Comparison of ENCODE assay signal across 33 cellular contexts in genomic region chr5:144150996-144151395, GRCh38. TPM values are rescaled to one million over a fixed set of nuclear protein-coding genes. Genes with fewer than 3 reads are reported as not detected.
DNase-seq lines count a peak whose midpoint lies in the region; ATAC-seq and TF ChIP-seq lines count a peak whose summit lies in the region.
"Had no signal": no experiment of that assay in that cellular context is flagged by ENCODE, and none has a peak within 500 bp of the region (broad histone marks: within the 10 kb centered on the region; RNA-seq: fewer than 3 reads in every experiment).

No MANE protein-coding gene starts in this region.

- no peaks in the 10 kb centered on the region for H3K9me3 Mint-ChIP-seq in nephron
- H3K9me3 Mint-ChIP-seq: activated CD4-positive, alpha-beta T cell treated with anti-CD3 and anti-CD28 coated beads, Interleukin-2, amount 10 ng/mL, durations not matched to agents 24 days and 14 days; activated naive CD4-positive, alpha-beta T cell treated with anti-CD3 and anti-CD28 coated beads, Interleukin-2, amount 50 U/mL, for 72 hours; mesothelial cell of epicardium; naive B cell had no signal

- H3K27ac Mint-ChIP-seq in nephron = peak overlapping the region in 2 of 3 experiments; percentile 5 to 61
- H3K27ac Mint-ChIP-seq: activated CD4-positive, alpha-beta T cell treated with anti-CD3 and anti-CD28 coated beads, Interleukin-2, amount 10 ng/mL, durations not matched to agents 24 days and 14 days; activated naive CD4-positive, alpha-beta T cell treated with anti-CD3 and anti-CD28 coated beads, Interleukin-2, amount 50 U/mL, for 72 hours; CD4-positive, CD25-positive, alpha-beta regulatory T cell; mesothelial cell of epicardium; progenitor cell of endocrine pancreas had no signal

- peaks cover 2 to 9% of the 10 kb centered on the region in 2 donors for H3K4me1 ChIP-seq in gastrocnemius medialis
- H3K4me1 ChIP-seq: colonic mucosa, tibial nerve had no signal

- in situ Hi-C loops in brain microvascular endothelial cell (cut with HindIII; ENCODE audit: low pct_ligation_motif_present, low sequenced_read_pairs) = no loop called here
- in situ Hi-C loops in gastrocnemius medialis (cut with MboI; ENCODE audit: low sequenced_read_pairs in 4 of 4) = loop anchor here in 1 of 4 donors (25.0 kb wide), 1 partner anchor 1239 kb away; no protein-coding TSS in a partner anchor

- no peaks in the 10 kb centered on the region for H3K27me3 Mint-ChIP-seq in nephron (ENCODE audit: low read depth)
- H3K27me3 Mint-ChIP-seq: CD4-positive, CD25-positive, alpha-beta regulatory T cell; naive B cell; progenitor cell of endocrine pancreas had no signal

- no peak for TF ChIP-seq CTCF in brain microvascular endothelial cell (IDR thresholded peaks at IDR 0.05; ENCODE audit: low read depth, low read length, missing control alignments)
- TF ChIP-seq CTCF in nephron (IDR thresholded peaks at IDR 0.05; ENCODE audit: unreplicated experiment in 3 of 3) = no peak
- TF ChIP-seq CTCF in gastrocnemius medialis (IDR thresholded peaks at IDR 0.05 in 4 of 5, conservative IDR thresholded peaks at IDR 0.05 in 1 of 5) = no peak

- no peak for TF ChIP-seq POLR2A in gastrocnemius medialis (IDR thresholded peaks at IDR 0.05)

- H3K9me3 ChIP-seq in gastrocnemius medialis = no peaks in the 10 kb centered on the region
- H3K9me3 ChIP-seq: colonic mucosa, MG63, tibial nerve had no signal

- H3K27me3 ChIP-seq in brain microvascular endothelial cell (replicated peaks) (no peaks in the 10 kb centered on the region), gastrocnemius medialis (no peaks in the 10 kb centered on the region)
- H3K27me3 ChIP-seq: colonic mucosa, MG63, tibial nerve had no signal

- no peak for ATAC-seq in gastrocnemius medialis
- ATAC-seq in GM18502 (IDR thresholded peaks at IDR 0.05; ENCODE audit: poor library complexity, unreplicated experiment) = no peak
- ATAC-seq: activated naive CD4-positive, alpha-beta T cell treated with anti-CD3 and anti-CD28 coated beads, Interleukin-2, amount 50 U/mL, for 72 hours; sciatic nerve had no signal

- DNase-seq in EL (peak; percentile 68), M059J (ENCODE audit: low read depth) (peak; percentile 64), brain microvascular endothelial cell (peak; percentile 29), NCI-H82 (lab: John Stamatoyannopoulos, UW) (no peak), gastrocnemius medialis (no peak), C1 segment of cervical spinal cord (lab: John Stamatoyannopoulos, UW) (no peak)
- DNase-seq: activated CD4-positive, alpha-beta T cell treated with anti-CD3 and anti-CD28 coated beads, Interleukin-2, amount 10 ng/mL, durations not matched to agents 24 days and 14 days; activated CD8-positive, alpha-beta memory T cell treated with anti-CD3 and anti-CD28 coated beads for 24 hours; activated effector memory CD4-positive, alpha-beta T cell treated with Interleukin-2 at 50 U/mL for 16 hours; activated T-cell treated with anti-CD3 and anti-CD28 coated beads for 4 hours; Calu3; CD4-positive, CD25-positive, alpha-beta regulatory T cell; colonic mucosa; DMS79; effector CD4-positive, alpha-beta T cell; islet precursor cell; KBM-7; MG63; naive B cell; NCI-H1105 treated with DMSO at 0.1 percent for 48 hours; NCI-H1930; NCI-H526 treated with DMSO at 0.1 percent for 48 hours; SHP77; stimulated activated CD4-positive, alpha-beta T cell treated with anti-CD3 and anti-CD28 coated beads, Interleukin-12 subunit alpha, Interleukin-12 subunit beta, amount 100 ng/mL, for 4 hours; stimulated activated CD4-positive, alpha-beta T cell treated with anti-CD3 and anti-CD28 coated beads, Interleukin-4, amount 100 ng/mL, for 1 hour; T1000 had no signal

- H3K4me1 Mint-ChIP-seq in nephron = no peaks in the 10 kb centered on the region
- H3K4me1 Mint-ChIP-seq: activated CD4-positive, alpha-beta T cell treated with anti-CD3 and anti-CD28 coated beads, Interleukin-2, amount 10 ng/mL, durations not matched to agents 24 days and 14 days; CD4-positive, CD25-positive, alpha-beta regulatory T cell; naive B cell had no signal

- no peaks in the 10 kb centered on the region for H3K36me3 ChIP-seq in brain microvascular endothelial cell (replicated peaks)
- H3K36me3 ChIP-seq in gastrocnemius medialis = no peaks in the 10 kb centered on the region
- H3K36me3 ChIP-seq: colonic mucosa, tibial nerve had no signal

- H3K4me3 ChIP-seq in brain microvascular endothelial cell (ENCODE audit: low read depth, low read length) (no peak overlapping the region), gastrocnemius medialis (no peak overlapping the region)
- H3K4me3 ChIP-seq: colonic mucosa, MG63, tibial nerve had no signal

- H3K27ac ChIP-seq in brain microvascular endothelial cell (no peak overlapping the region), gastrocnemius medialis (no peak overlapping the region)
- H3K27ac ChIP-seq: colonic mucosa, tibial nerve had no signal

- no peak overlapping the region for H3K4me3 Mint-ChIP-seq in nephron
- H3K4me3 Mint-ChIP-seq: activated CD4-positive, alpha-beta T cell treated with anti-CD3 and anti-CD28 coated beads, Interleukin-2, amount 10 ng/mL, durations not matched to agents 24 days and 14 days; CD4-positive, CD25-positive, alpha-beta regulatory T cell; mesothelial cell of epicardium; naive B cell had no signal

- intact Hi-C loops in gastrocnemius medialis (cut with DNase I; ENCODE audit: low total_unique reads) = no loop called here

- H3K36me3 Mint-ChIP-seq in nephron (ENCODE audit: low read depth) = no peaks in the 10 kb centered on the region
- H3K36me3 Mint-ChIP-seq: activated naive CD4-positive, alpha-beta T cell treated with anti-CD3 and anti-CD28 coated beads, Interleukin-2, amount 50 U/mL, for 72 hours; mesothelial cell of epicardium; naive B cell had no signal

RNA-seq across cellular contexts. Expression of gene YIPF5, which starts 19.5 kb away (rescaled TPM):
- total RNA-seq in M059J (2014; rRNA removed; shearing (Covaris generic)) = 123 and 221 TPM in 2 replicates
- 10 to 100 TPM; 15.5 to 26.5 (median 19.5) TPM for total RNA-seq in gastrocnemius medialis

RNA-seq across cellular contexts. Expression of gene KCTD16, which starts 19.7 kb away (rescaled TPM):
- 0.10 TPM in 1 of 2 replicates, not detected in the other for total RNA-seq in M059J (2014; rRNA removed; shearing (Covaris generic))
- under 1 TPM in 1 of 4 donors, not detected in 3; 0.02 TPM for total RNA-seq in gastrocnemius medialis
- total RNA-seq: activated CD4-positive, alpha-beta T cell treated with anti-CD3 and anti-CD28 coated beads, Interleukin-2, amount 10 ng/mL, durations not matched to agents 24 days and 14 days; CD4-positive, CD25-positive, alpha-beta regulatory T cell had no signal

Comparison
In these comparisons a context has a peak if more than half of its experiments do, and no peak if none do; other contexts are left out.
1. DNase-seq: peak in EL (single experiment), M059J (single experiment) and brain microvascular endothelial cell (single experiment); none in NCI-H82 (single experiment), gastrocnemius medialis (0 of 2) and C1 segment of cervical spinal cord (0 of 14).